In genomic region chr19:52231154-52231565, GRCh38 we compare ENCODE assay signal across 14 cellular contexts. TPM values are rescaled to one million over a fixed set of nuclear protein-coding genes. Genes with fewer than 3 reads are reported as not detected.
A peak's percentile ranks its signal among the peaks of the same experiment; 100 is the strongest.
DNase-seq lines count a peak whose midpoint lies in the region; ATAC-seq and TF ChIP-seq lines count a peak whose summit lies in the region.
"Had no signal": no experiment of that assay in that cellular context is flagged by ENCODE, and none has a peak within 500 bp of the region (broad histone marks: within the 10 kb centered on the region; RNA-seq: fewer than 3 reads in every experiment).

No MANE protein-coding gene starts in this region.

- in situ Hi-C loops in GM23248 (cut with MboI), result no loop called here

- no peak overlapping the region for H3K4me2 ChIP-seq in GM23248 (ENCODE audit: unreplicated experiment)

- no peak overlapping the region for H3K4me3 ChIP-seq in CD4-positive, CD25-positive, alpha-beta regulatory T cell (ENCODE audit: low read depth, low read length)
- H3K4me3 ChIP-seq in GM23248, result no peak overlapping the region
- H3K4me3 ChIP-seq: ascending aorta, dorsolateral prefrontal cortex had no signal

- H3K27ac Mint-ChIP-seq in CD4-positive, CD25-positive, alpha-beta regulatory T cell, result peak overlapping the region in 2 of 3 donors; percentile 40 to 72
- H3K27ac Mint-ChIP-seq in memory B cell (peak overlapping the region; percentile 60), endothelial cell (ENCODE audit: unreplicated experiment) (no peak overlapping the region)
- H3K27ac Mint-ChIP-seq: type B pancreatic cell had no signal

- H3K27me3 Mint-ChIP-seq in CD4-positive, CD25-positive, alpha-beta regulatory T cell, result no peaks in the 10 kb centered on the region
- H3K27me3 Mint-ChIP-seq in memory B cell (no peaks in the 10 kb centered on the region), endothelial cell (ENCODE audit: unreplicated experiment) (peaks cover 4% of the 10 kb centered on the region)
- H3K27me3 Mint-ChIP-seq: type B pancreatic cell had no signal

- no peak overlapping the region for H3K27ac ChIP-seq in CD4-positive, CD25-positive, alpha-beta regulatory T cell (ENCODE audit: insufficient read depth, low read length, poor library complexity, severe bottlenecking)
- H3K27ac ChIP-seq in GM23248, result peak overlapping the region; percentile 13
- H3K27ac ChIP-seq: ascending aorta had no signal

- no peaks in the 10 kb centered on the region for H3K27me3 ChIP-seq in CD4-positive, CD25-positive, alpha-beta regulatory T cell (ENCODE audit: control insufficient read depth, insufficient read depth, low read length)
- no peaks in the 10 kb centered on the region for H3K27me3 ChIP-seq in GM23248 (replicated peaks; ENCODE audit: insufficient read depth)
- H3K27me3 ChIP-seq: ascending aorta, dorsolateral prefrontal cortex had no signal

- H2AFZ ChIP-seq in GM23248, result no peak overlapping the region

- H3K36me3 ChIP-seq in CD4-positive, CD25-positive, alpha-beta regulatory T cell (ENCODE audit: control insufficient read depth, insufficient read depth, low read length), result peaks cover 25% of the 10 kb centered on the region
- H3K36me3 ChIP-seq in GM23248 (ENCODE audit: low read depth), result peaks cover 24% of the 10 kb centered on the region; the same call in 1 of the 2 replicates

- H3K4me1 Mint-ChIP-seq in CD4-positive, CD25-positive, alpha-beta regulatory T cell, result peaks cover 0 to 7% (median 1%) of the 10 kb centered on the region in 4 donors
- H3K4me1 Mint-ChIP-seq in memory B cell (peaks cover 2% of the 10 kb centered on the region), endothelial cell (ENCODE audit: unreplicated experiment) (no peaks in the 10 kb centered on the region)

- peaks cover 47% of the 10 kb centered on the region for H3F3A ChIP-seq in GM23248 (ENCODE audit: insufficient read depth)

- H3K9ac ChIP-seq in GM23248, result no peak overlapping the region

- peaks cover 18% of the 10 kb centered on the region for H3K36me3 Mint-ChIP-seq in CD4-positive, CD25-positive, alpha-beta regulatory T cell
- H3K36me3 Mint-ChIP-seq in memory B cell (peaks cover 13% of the 10 kb centered on the region), endothelial cell (ENCODE audit: low read depth, unreplicated experiment) (peaks cover 30% of the 10 kb centered on the region)

- WGBS in GM23248 (ENCODE audit: low coverage in 1 of 2, low lambda C conversion rate in 2 of 2, missing lambda C conversion rate in 2 of 2), 2 experiments, result 64 to 76% methylated on average over 1 of the region's 1 CpG

- no peak overlapping the region for H3K4me3 Mint-ChIP-seq in CD4-positive, CD25-positive, alpha-beta regulatory T cell
- H3K4me3 Mint-ChIP-seq in memory B cell, result no peak overlapping the region
- no peak overlapping the region for H3K4me3 Mint-ChIP-seq in endothelial cell (ENCODE audit: unreplicated experiment)
- H3K4me3 Mint-ChIP-seq: type B pancreatic cell had no signal

- no peaks in the 10 kb centered on the region for H3K9me2 ChIP-seq in GM23248 (ENCODE audit: insufficient read depth)

- no peak for DNase-seq in CD4-positive, CD25-positive, alpha-beta regulatory T cell
- DNase-seq in GM23248 (peak; percentile 59), astrocyte of the hippocampus (ENCODE audit: low read depth, low spot score) (peak; percentile 49), memory B cell (ENCODE audit: low spot score in 2 of 2) (no peak), DMS79 treated with DMSO at 0.1 percent for 48 hours (lab: John Stamatoyannopoulos, UW) (no peak), endothelial cell (ENCODE audit: low spot score) (no peak), NCI-H187 treated with DMSO at 0.1 percent for 48 hours (lab: John Stamatoyannopoulos, UW) (no peak)
- DNase-seq: activated CD4-positive, CD25-positive, alpha-beta regulatory T cell; dorsolateral prefrontal cortex; GDM1; NCI-H1105 treated with DMSO at 0.1 percent for 48 hours had no signal

- H3K4me1 ChIP-seq in CD4-positive, CD25-positive, alpha-beta regulatory T cell (ENCODE audit: control insufficient read depth, insufficient read depth, low read length, poor library complexity, severe bottlenecking), result no peaks in the 10 kb centered on the region
- peaks cover 10% of the 10 kb centered on the region; the same call in 1 of the 2 replicates for H3K4me1 ChIP-seq in GM23248 (ENCODE audit: insufficient read depth)
- H3K4me1 ChIP-seq: ascending aorta had no signal

- H3K9me3 ChIP-seq in CD4-positive, CD25-positive, alpha-beta regulatory T cell (ENCODE audit: control insufficient read depth in 2 of 2, low read length in 2 of 2), result no peaks in the 10 kb centered on the region
- H3K9me3 ChIP-seq in GM23248 (ENCODE audit: low read depth), result no peaks in the 10 kb centered on the region
- H3K9me3 ChIP-seq: ascending aorta had no signal

- no peaks in the 10 kb centered on the region for H3K79me2 ChIP-seq in GM23248 (ENCODE audit: insufficient read depth)

- H3K9me3 Mint-ChIP-seq in CD4-positive, CD25-positive, alpha-beta regulatory T cell, result no peaks in the 10 kb centered on the region
- H3K9me3 Mint-ChIP-seq in memory B cell (no peaks in the 10 kb centered on the region), endothelial cell (ENCODE audit: unreplicated experiment) (no peaks in the 10 kb centered on the region)
- H3K9me3 Mint-ChIP-seq: type B pancreatic cell had no signal

- no peaks in the 10 kb centered on the region for H4K20me1 ChIP-seq in GM23248 (ENCODE audit: insufficient read depth)

- TF ChIP-seq CTCF in endothelial cell (IDR thresholded peaks at IDR 0.05; ENCODE audit: unreplicated experiment), result no peak

- ATAC-seq in CD4-positive, CD25-positive, alpha-beta regulatory T cell (ENCODE audit: low read depth in 2 of 2), result no peak
- ATAC-seq in memory B cell (ENCODE audit: low read depth) (no peak), GM19455 (IDR thresholded peaks at IDR 0.05; ENCODE audit: unreplicated experiment) (no peak)

RNA-seq across cellular contexts. Expression of gene ZNF766, which starts 38.2 kb away (rescaled TPM):
- 31.9 TPM for total RNA-seq in CD4-positive, CD25-positive, alpha-beta regulatory T cell
- polyA plus RNA-seq in CD4-positive, CD25-positive, alpha-beta regulatory T cell, result 10 to 100 TPM; 39.1 to 62.4 (median 59.8) TPM
- 9.5 and 9.7 TPM in 2 replicates for total RNA-seq in GM23248 (2014; rRNA removed; shearing (Covaris generic))
- 16.8 and 18.5 TPM in 2 replicates for polyA plus RNA-seq in GM23248 (2016; fragmentation: Nextera tagmentation; extraction: Ambion mirVana)
- 16.4 TPM for total RNA-seq in endothelial cell (ENCODE audit: unreplicated experiment)

RNA-seq across cellular contexts. Expression of gene PPP2R1A, which starts 41.3 kb away (rescaled TPM):
- 180 TPM for total RNA-seq in CD4-positive, CD25-positive, alpha-beta regulatory T cell
- polyA plus RNA-seq in CD4-positive, CD25-positive, alpha-beta regulatory T cell, result 100 to 1,000 TPM; 170 to 212 (median 180) TPM
- total RNA-seq in GM23248 (2014; rRNA removed; shearing (Covaris generic)), result 191 and 248 TPM in 2 replicates
- 277 and 279 TPM in 2 replicates for polyA plus RNA-seq in GM23248 (2016; fragmentation: Nextera tagmentation; extraction: Ambion mirVana)
- total RNA-seq in endothelial cell (ENCODE audit: unreplicated experiment), result 302 TPM

RNA-seq across cellular contexts. Expression of gene ZNF836, which starts 59.7 kb away (rescaled TPM):
- total RNA-seq in CD4-positive, CD25-positive, alpha-beta regulatory T cell, result 22.4 TPM
- 10 to 100 TPM in 1 of 4 donors, 1 to 10 TPM in 3; 3.0 to 10.2 (median 8.3) TPM for polyA plus RNA-seq in CD4-positive, CD25-positive, alpha-beta regulatory T cell
- 2.8 and 11.7 TPM in 2 replicates for total RNA-seq in GM23248 (2014; rRNA removed; shearing (Covaris generic))
- polyA plus RNA-seq in GM23248 (2016; fragmentation: Nextera tagmentation; extraction: Ambion mirVana), result 3.3 and 3.8 TPM in 2 replicates
- total RNA-seq in endothelial cell (ENCODE audit: unreplicated experiment), result 15.4 TPM

Comparison
In these comparisons a context has a peak if more than half of its experiments do, and no peak if none do; other contexts are left out.
1. DNase-seq: peak in GM23248 (single experiment) and astrocyte of the hippocampus (single experiment); none in CD4-positive, CD25-positive, alpha-beta regulatory T cell (0 of 3), memory B cell (0 of 2), DMS79 treated with DMSO at 0.1 percent for 48 hours (single experiment), endothelial cell (single experiment) and NCI-H187 treated with DMSO at 0.1 percent for 48 hours (single experiment).